In the genomic region with DNA sequence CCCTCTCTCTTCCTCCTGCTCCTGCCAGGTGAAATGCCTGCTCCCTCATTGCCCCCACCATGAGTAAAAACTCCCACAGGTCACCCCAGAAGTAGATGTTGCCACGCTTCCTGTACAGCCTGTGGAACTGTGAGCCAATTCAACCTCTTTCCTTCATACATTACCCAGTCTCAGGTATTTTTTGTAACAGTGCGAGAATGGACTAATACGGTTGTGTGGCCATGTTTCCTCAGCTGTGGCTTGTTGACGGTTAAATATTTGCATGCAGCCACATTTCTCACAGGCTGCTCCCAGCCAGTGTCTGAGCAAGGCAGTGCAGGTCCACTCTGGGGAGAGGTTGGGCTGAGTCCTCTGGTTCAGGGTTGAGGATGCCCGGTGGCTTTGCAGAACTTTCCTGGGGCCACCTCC, we compare ENCODE assay signal across 14 cellular contexts. TPM values are rescaled to one million over a fixed set of nuclear protein-coding genes. Genes with fewer than 3 reads are reported as not detected.
DNase-seq lines count a peak whose midpoint lies in the region; ATAC-seq, FAIRE-seq and TF ChIP-seq lines count a peak whose summit lies in the region.
"Had no signal": no experiment of that assay in that cellular context is flagged by ENCODE, and none has a peak within 500 bp of the region (broad histone marks: within the 10 kb centered on the region; RNA-seq: fewer than 3 reads in every experiment).

No MANE protein-coding gene starts in this region.

- TF ChIP-seq CTCF in DOHH2 (IDR thresholded peaks at IDR 0.05; ENCODE audit: low read depth, low read length, poor library complexity, severe bottlenecking) (no peak), MCF 10A (IDR thresholded peaks at IDR 0.05; ENCODE audit: unreplicated experiment) (no peak)

- H3K4me2 ChIP-seq in DOHH2 (ENCODE audit: low read length), result peak overlapping the region; percentile 100

- H3F3A ChIP-seq in DOHH2 (ENCODE audit: control insufficient read depth, insufficient read depth), result peaks cover 18% of the 10 kb centered on the region

- POLR2A ChIA-PET in MCF 10A (lab: Yijun Ruan, JAX), result no interaction called here

- H3K9me3 Mint-ChIP-seq in MCF 10A (ENCODE audit: unreplicated experiment), result no peaks in the 10 kb centered on the region
- H3K9me3 Mint-ChIP-seq: type B pancreatic cell had no signal

- H3K27me3 Mint-ChIP-seq in MCF 10A (ENCODE audit: insufficient read depth, unreplicated experiment), result no peaks in the 10 kb centered on the region
- H3K27me3 Mint-ChIP-seq: type B pancreatic cell had no signal

- peak; percentile 99 for FAIRE-seq in GM19239 (lab: Jason Lieb, UNC)
- FAIRE-seq: kidney had no signal

- H3K9me3 ChIP-seq in DOHH2 (ENCODE audit: control insufficient read depth, insufficient read depth, low read length), result peaks cover 5% of the 10 kb centered on the region; the same call in 1 of the 2 replicates
- no peaks in the 10 kb centered on the region; the same call in 1 of the 2 replicates for H3K9me3 ChIP-seq in SJCRH30 (replicated peaks)
- H3K9me3 ChIP-seq: body of pancreas, esophagus muscularis mucosa had no signal

- no TSS peak for BruUV-seq in MCF 10A (replicated peaks; lab: Mats Ljungman, UMichigan)

- no peaks in the 10 kb centered on the region for H4K20me1 ChIP-seq in DOHH2 (ENCODE audit: control insufficient read depth, insufficient read depth, low read depth, low read length)

- intact Hi-C loops in Right ventricle myocardium superior (cut with DNase I), result no loop called here
- intact Hi-C loops in MCF 10A (cut with micrococcal nuclease), result no loop called here

- peaks cover 11% of the 10 kb centered on the region for H3K36me3 ChIP-seq in DOHH2 (ENCODE audit: control insufficient read depth, low read length)
- no peaks in the 10 kb centered on the region for H3K36me3 ChIP-seq in SJCRH30
- H3K36me3 ChIP-seq: esophagus muscularis mucosa had no signal

- H3K27me3 ChIP-seq in DOHH2 (ENCODE audit: control insufficient read depth, low read length) (no peaks in the 10 kb centered on the region), SJCRH30 (no peaks in the 10 kb centered on the region)
- H3K27me3 ChIP-seq: body of pancreas, esophagus muscularis mucosa had no signal

- H3K4me3 ChIP-seq in DOHH2 (ENCODE audit: low read length), result peak overlapping the region; percentile 90
- H3K4me3 ChIP-seq in SJCRH30, result no peak overlapping the region
- H3K4me3 ChIP-seq: body of pancreas, esophagus muscularis mucosa had no signal

- peaks cover 11% of the 10 kb centered on the region for H3K4me1 Mint-ChIP-seq in MCF 10A (ENCODE audit: insufficient read depth, unreplicated experiment)

- ATAC-seq in HG02678 (IDR thresholded peaks at IDR 0.05; ENCODE audit: unreplicated experiment) (peak; percentile 81), HG03460 (IDR thresholded peaks at IDR 0.05; ENCODE audit: unreplicated experiment) (peak; percentile 87), Right ventricle myocardium superior (ENCODE audit: poor library complexity) (no peak)
- ATAC-seq: body of pancreas had no signal

- H3K79me2 ChIP-seq in DOHH2 (ENCODE audit: control insufficient read depth, low read length), result peaks cover 15% of the 10 kb centered on the region

- no peak overlapping the region for H3K4me3 Mint-ChIP-seq in MCF 10A (ENCODE audit: unreplicated experiment)
- H3K4me3 Mint-ChIP-seq: type B pancreatic cell had no signal

- H3K27ac ChIP-seq in DOHH2 (ENCODE audit: low read depth, low read length), result peak overlapping the region; percentile 100
- H3K27ac ChIP-seq in SJCRH30, result no peak overlapping the region
- H3K27ac ChIP-seq: body of pancreas, esophagus muscularis mucosa had no signal

- DNase-seq in GM19239 (ENCODE audit: insufficient read length, low spot score), result peak; percentile 30
- DNase-seq in Right ventricle myocardium superior, result no peak
- no peak for DNase-seq in MCF 10A (ENCODE audit: unreplicated experiment)
- DNase-seq in SJCRH30, result no peak
- no peak for DNase-seq in globus pallidus (ENCODE audit: low spot score)
- DNase-seq: body of pancreas, GF-D8, kidney, SW 1271 had no signal

- H3K9me2 ChIP-seq in DOHH2 (replicated peaks; ENCODE audit: control insufficient read depth, low read length), result no peaks in the 10 kb centered on the region

- no peaks in the 10 kb centered on the region for H3K36me3 Mint-ChIP-seq in MCF 10A (ENCODE audit: insufficient read depth, unreplicated experiment)
- H3K36me3 Mint-ChIP-seq: type B pancreatic cell had no signal

- CTCF ChIA-PET in MCF 10A (lab: Yijun Ruan, JAX), result interaction anchor here (3.1 to 5.7 kb wide), 2 partner anchors 31 to 705 kb away, joined by 10 to 40 read pairs; no protein-coding TSS in a partner anchor

- no peak overlapping the region for H3K27ac Mint-ChIP-seq in MCF 10A (ENCODE audit: low read depth, unreplicated experiment)
- H3K27ac Mint-ChIP-seq: type B pancreatic cell had no signal

- H3K4me1 ChIP-seq in DOHH2 (ENCODE audit: control insufficient read depth, low read length) (peaks cover 80% of the 10 kb centered on the region), SJCRH30 (peaks cover 29% of the 10 kb centered on the region)
- H3K4me1 ChIP-seq: body of pancreas had no signal

RNA-seq across cellular contexts. Expression of a gene that starts 27.8 kb away (rescaled TPM):
- total RNA-seq in Right ventricle myocardium superior (85.8 TPM), MCF 10A (2022) (249 and 274 TPM in 2 replicates)
- 179 and 184 TPM in 2 replicates for total RNA-seq in SJCRH30 (2014; rRNA removed; shearing (Covaris generic))
